ENCODE assay signal across 21 cellular contexts in genomic region chr20:35291654-35292503, GRCh38. TPM values are rescaled to one million over a fixed set of nuclear protein-coding genes. Genes with fewer than 3 reads are reported as not detected.
A peak's percentile ranks its signal among the peaks of the same experiment; 100 is the strongest.
DNase-seq lines count a peak whose midpoint lies in the region; ATAC-seq, FAIRE-seq and TF ChIP-seq lines count a peak whose summit lies in the region.
"Had no signal": no experiment of that assay in that cellular context is flagged by ENCODE, and none has a peak within 500 bp of the region (broad histone marks: within the 10 kb centered on the region; RNA-seq: fewer than 3 reads in every experiment).

Gene FAM83C (minus strand): TSS chr20:35292425. CDS start chr20:35292304, 121 bp downstream.

- dilution Hi-C loops in IMR-90 (cut with HindIII; ENCODE audit: low sequenced_read_pairs, unreplicated experiment) = no loop called here

- ATAC-seq in IMR-90 (ENCODE audit: low read depth) = no peak
- ATAC-seq: CD8-positive, alpha-beta T cell; GM12878 had no signal

- H3K9me3 Mint-ChIP-seq in nephron progenitor cell (no peaks in the 10 kb centered on the region), progenitor cell of endocrine pancreas (ENCODE audit: low read depth) (no peaks in the 10 kb centered on the region)
- H3K9me3 Mint-ChIP-seq: CD8-positive, alpha-beta T cell had no signal

- no peak within 1 kb of the TSS for H3K4ac ChIP-seq in IMR-90 (ENCODE audit: low read depth, low read length)

- TF ChIP-seq RAD21 in IMR-90 (IDR thresholded peaks at IDR 0.05; ENCODE audit: low read length) = no peak

- H2BK15ac ChIP-seq in IMR-90 (ENCODE audit: low read depth, low read length) = peak within 1 kb of the TSS; percentile 26; the same call in 1 of the 3 replicates

- H3K23ac ChIP-seq in IMR-90 (ENCODE audit: low read depth, low read length) = no peak within 1 kb of the TSS

- CTCF ChIA-PET in IMR-90 (lab: Yijun Ruan, JAX) = no interaction called here

- H3K36me3 Mint-ChIP-seq in nephron progenitor cell (ENCODE audit: low read depth) (no peaks in the 10 kb centered on the region), progenitor cell of endocrine pancreas (ENCODE audit: insufficient read depth) (no peaks in the 10 kb centered on the region)
- H3K36me3 Mint-ChIP-seq: CD8-positive, alpha-beta T cell had no signal

- H3K14ac ChIP-seq in IMR-90 (replicated peaks; ENCODE audit: low read depth, low read length) = 0 out of 2 replicates have a peak within 1 kb of the TSS, but pooled peaks have one; percentile 4

- H2BK5ac ChIP-seq in IMR-90 (ENCODE audit: low read depth, low read length, poor library complexity, severe bottlenecking) = no peak within 1 kb of the TSS

- intact Hi-C loops in IMR-90 (cut with micrococcal nuclease) = no loop called here

- no peak for TF ChIP-seq CTCF in IMR-90 (conservative IDR thresholded peaks at IDR 0.05; ENCODE audit: low read depth, low read length)
- no peak for TF ChIP-seq CTCF in epithelial cell of esophagus (IDR thresholded peaks at IDR 0.05; ENCODE audit: insufficient read depth, low read depth, low read length, missing control alignments)
- TF ChIP-seq CTCF in nephron progenitor cell (IDR thresholded peaks at IDR 0.05) = no peak
- TF ChIP-seq CTCF in progenitor cell of endocrine pancreas (IDR thresholded peaks at IDR 0.05; ENCODE audit: unreplicated experiment) = no peak

- BruUV-seq in IMR-90 (replicated peaks; lab: Mats Ljungman, UMichigan) = no TSS peak

- H4K20me1 ChIP-seq in IMR-90 (ENCODE audit: insufficient read depth, low read length) = no peaks in the 10 kb centered on the region

- no peak within 1 kb of the TSS for H3K4me3 Mint-ChIP-seq in nephron progenitor cell
- H3K4me3 Mint-ChIP-seq in progenitor cell of endocrine pancreas (ENCODE audit: low read depth) = no peak within 1 kb of the TSS
- H3K4me3 Mint-ChIP-seq: CD8-positive, alpha-beta T cell had no signal

- DNase-seq in IMR-90 (no peak), epithelial cell of esophagus (ENCODE audit: low read depth) (no peak), nephron progenitor cell (no peak), urothelium cell line (ENCODE audit: low spot score) (no peak), progenitor cell of endocrine pancreas (ENCODE audit: low spot score, unreplicated experiment) (no peak), cortex of kidney (lab: John Stamatoyannopoulos, UW) (no peak), RCC 7860 (ENCODE audit: low spot score) (no peak)
- DNase-seq: Calu3; CD8-positive, alpha-beta T cell; EL; GOT3; Karpas-422; MG63; NCI-H1092; NCI-H2081; NCI-H2171 treated with DMSO at 0.1 percent for 48 hours; NCI-H446 had no signal

- H3K9me3 ChIP-seq in IMR-90 (ENCODE audit: control insufficient read depth, insufficient read depth, low read length) = no peaks in the 10 kb centered on the region
- H3K9me3 ChIP-seq: BLaER1 treated with 17β-estradiol and CSF1 and Interleukin-3, amounts not matched to agents 10 nM and 100 nM; MG63 had no signal

- in situ Hi-C loops in IMR-90 (cut with MboI; ENCODE audit: low sequenced_read_pairs) = no loop called here

- no peaks in the 10 kb centered on the region; the same call in 1 of the 2 replicates for H3K9me1 ChIP-seq in IMR-90 (ENCODE audit: insufficient read depth, low read length)

- peak within 1 kb of the TSS; percentile 32 for H3K27ac Mint-ChIP-seq in nephron progenitor cell
- H3K27ac Mint-ChIP-seq in progenitor cell of endocrine pancreas = no peak within 1 kb of the TSS
- H3K27ac Mint-ChIP-seq: CD8-positive, alpha-beta T cell had no signal

- H2BK20ac ChIP-seq in IMR-90 (ENCODE audit: low read depth, low read length) = peak within 1 kb of the TSS; percentile 5; the same call in 1 of the 2 replicates

- H2BK120ac ChIP-seq in IMR-90 (ENCODE audit: low read depth, low read length) = no peak within 1 kb of the TSS

- H3K27me3 Mint-ChIP-seq in nephron progenitor cell (ENCODE audit: low read depth, poor library complexity) (peaks cover 8% of the 10 kb centered on the region), progenitor cell of endocrine pancreas (peaks cover 15% of the 10 kb centered on the region)

- 95% methylated on average over 14 of the region's 40 CpGs; no CpG with 5 or more reads in 1 of the 2 experiments for WGBS in IMR-90 (ENCODE audit: extremely low coverage in 2 of 2, insufficient read length in 1 of 2), 2 experiments

- no peak within 1 kb of the TSS for H4K8ac ChIP-seq in IMR-90 (ENCODE audit: low read depth in 2 of 2, low read length in 2 of 2)

- H4K5ac ChIP-seq in IMR-90 (ENCODE audit: low read depth, low read length) = no peak within 1 kb of the TSS

- H3K27me3 ChIP-seq in IMR-90 (ENCODE audit: control insufficient read depth, insufficient read depth, low read length) = peaks cover 2% of the 10 kb centered on the region
- H3K27me3 ChIP-seq: BLaER1 treated with 17β-estradiol and CSF1 and Interleukin-3, amounts not matched to agents 10 nM and 100 nM; MG63 had no signal

- no peak within 1 kb of the TSS for H3K56ac ChIP-seq in IMR-90 (ENCODE audit: extremely low read depth, insufficient read depth, low read length)

- H3K36me3 ChIP-seq in IMR-90 (ENCODE audit: control insufficient read depth, insufficient read depth, low read length) = no peaks in the 10 kb centered on the region
- H3K36me3 ChIP-seq: BLaER1 treated with 17β-estradiol and CSF1 and Interleukin-3, amounts not matched to agents 10 nM and 100 nM; MG63 had no signal

- no peak within 1 kb of the TSS for H3K4me2 ChIP-seq in IMR-90 (ENCODE audit: low read depth, low read length)
- H3K4me2 ChIP-seq: BLaER1 treated with 17β-estradiol and CSF1 and Interleukin-3, amounts not matched to agents 10 nM and 100 nM had no signal

- H4K91ac ChIP-seq in IMR-90 (ENCODE audit: insufficient read depth, low read depth, low read length) = 0 out of 2 replicates have a peak within 1 kb of the TSS, but pooled peaks have one; percentile 6

- H3K18ac ChIP-seq in IMR-90 (ENCODE audit: low read depth, low read length) = no peak within 1 kb of the TSS

- H3K4me1 ChIP-seq in IMR-90 (ENCODE audit: control insufficient read depth, insufficient read depth, low read length) = peaks cover 1% of the 10 kb centered on the region; the same call in 1 of the 2 replicates

- peaks cover 36% of the 10 kb centered on the region for H3K4me1 Mint-ChIP-seq in nephron progenitor cell
- H3K4me1 Mint-ChIP-seq in progenitor cell of endocrine pancreas (ENCODE audit: low read depth) = peaks cover 19% of the 10 kb centered on the region

- FAIRE-seq in urothelium cell line (lab: Jason Lieb, UNC) = peak; percentile 9
- no peak for FAIRE-seq in RCC 7860 (lab: Jason Lieb, UNC)
- FAIRE-seq: GM12878, GM19239 had no signal

- H2AFZ ChIP-seq in IMR-90 (replicated peaks; ENCODE audit: low read length, poor library complexity) = peak within 1 kb of the TSS; percentile 64

- no peak for TF ChIP-seq POLR2A in IMR-90 (IDR thresholded peaks at IDR 0.05; ENCODE audit: low read depth, low read length)

- H3K79me1 ChIP-seq in IMR-90 (ENCODE audit: low read depth in 1 of 2, low read length in 2 of 2) = no peaks in the 10 kb centered on the region

- no peak within 1 kb of the TSS for H3K9ac ChIP-seq in IMR-90 (ENCODE audit: low read depth, low read length)
- H3K9ac ChIP-seq: BLaER1 treated with 17β-estradiol and CSF1 and Interleukin-3, amounts not matched to agents 10 nM and 100 nM had no signal

- H2AK9ac ChIP-seq in IMR-90 (replicated peaks; ENCODE audit: low read depth, low read length, poor library complexity) = no peak within 1 kb of the TSS

- POLR2A ChIA-PET in IMR-90 (lab: Charles Lee; ENCODE audit: unreplicated experiment) = no interaction called here

- no peak within 1 kb of the TSS for H3K4me3 ChIP-seq in IMR-90 (ENCODE audit: insufficient read depth, low read depth, low read length)
- peak within 1 kb of the TSS; percentile 2 for H3K4me3 ChIP-seq in epithelial cell of esophagus (ENCODE audit: low read length)
- H3K4me3 ChIP-seq: BLaER1 treated with 17β-estradiol and CSF1 and Interleukin-3, amounts not matched to agents 10 nM and 100 nM; GM12878; MG63 had no signal

- no peak within 1 kb of the TSS for H3K27ac ChIP-seq in IMR-90 (ENCODE audit: insufficient read depth, low read length)
- H3K27ac ChIP-seq: BLaER1 treated with 17β-estradiol and CSF1 and Interleukin-3, amounts not matched to agents 10 nM and 100 nM had no signal

- 0 out of 2 replicates have a peak within 1 kb of the TSS, but pooled peaks have one; percentile 10 for H2AK5ac ChIP-seq in IMR-90 (ENCODE audit: low read depth, low read length)

TF ChIP-seq in IMR-90, 13 proteins besides CTCF, POLR2A, EP300 and RAD21 (continues in another document):
- no peak for TF ChIP-seq NFE2L2 (IDR thresholded peaks at IDR 0.05; ENCODE audit: low read depth, low read length)
- TF ChIP-seq FOS (IDR thresholded peaks at IDR 0.05; ENCODE audit: low read depth, low read length) = no peak
- no peak for TF ChIP-seq RFX5 (IDR thresholded peaks at IDR 0.05; ENCODE audit: low read depth, low read length)
- no peak for TF ChIP-seq MAFK (IDR thresholded peaks at IDR 0.05; ENCODE audit: low read depth, low read length)
- TF ChIP-seq MAZ (IDR thresholded peaks at IDR 0.05; ENCODE audit: borderline replicate concordance, low read depth, low read length) = no peak
- no peak for TF ChIP-seq SMC3 (IDR thresholded peaks at IDR 0.05; ENCODE audit: low read depth, low read length)
- no peak for TF ChIP-seq MXI1 (IDR thresholded peaks at IDR 0.05; ENCODE audit: borderline replicate concordance, low read depth, low read length)
- no peak for TF ChIP-seq BHLHE40 (IDR thresholded peaks at IDR 0.05; ENCODE audit: low read depth, low read length)
- no peak for TF ChIP-seq RCOR1 (IDR thresholded peaks at IDR 0.05; ENCODE audit: insufficient replicate concordance, low read length)
- TF ChIP-seq CEBPB (IDR thresholded peaks at IDR 0.05; ENCODE audit: low read depth, low read length) = no peak
- TF ChIP-seq CHD1 (IDR thresholded peaks at IDR 0.05; ENCODE audit: low read depth, low read length) = no peak
- TF ChIP-seq, protein P1, sequence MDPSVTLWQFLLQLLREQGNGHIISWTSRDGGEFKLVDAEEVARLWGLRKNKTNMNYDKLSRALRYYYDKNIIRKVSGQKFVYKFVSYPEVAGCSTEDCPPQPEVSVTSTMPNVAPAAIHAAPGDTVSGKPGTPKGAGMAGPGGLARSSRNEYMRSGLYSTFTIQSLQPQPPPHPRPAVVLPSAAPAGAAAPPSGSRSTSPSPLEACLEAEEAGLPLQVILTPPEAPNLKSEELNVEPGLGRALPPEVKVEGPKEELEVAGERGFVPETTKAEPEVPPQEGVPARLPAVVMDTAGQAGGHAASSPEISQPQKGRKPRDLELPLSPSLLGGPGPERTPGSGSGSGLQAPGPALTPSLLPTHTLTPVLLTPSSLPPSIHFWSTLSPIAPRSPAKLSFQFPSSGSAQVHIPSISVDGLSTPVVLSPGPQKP (IDR thresholded peaks at IDR 0.05; ENCODE audit: borderline replicate concordance, low read depth, low read length) = no peak

RNA-seq across cellular contexts. Expression of gene FAM83C, which starts in this region (rescaled TPM):
- total RNA-seq in IMR-90 (2012; rRNA removed) (not detected in 2 replicates), progenitor cell of endocrine pancreas (not detected in 2 replicates)
- polyA plus RNA-seq in IMR-90 (2012; rRNA removed) = 0.02 and 0.03 TPM in 2 replicates
- polyA plus RNA-seq in IMR-90 (2012; cell fraction: cytosol; rRNA removed) = 0.02 TPM in 1 of 2 replicates, not detected in the other
- polyA plus RNA-seq in IMR-90 (2012; cell fraction: nucleus; rRNA removed; ENCODE audit: low replicate concordance) = 0.03 and 0.13 TPM in 2 replicates
- total RNA-seq: Calu3; CD8-positive, alpha-beta T cell; GM12878; SK-MEL-5 had no signal
- polyA plus RNA-seq: GM12878 had no signal
